8 cellular contexts compared by ENCODE assay signal in genomic region chr19:45769054-45769782, GRCh38. TPM values are rescaled to one million over a fixed set of nuclear protein-coding genes. Genes with fewer than 3 reads are reported as not detected.
A peak's percentile ranks its signal among the peaks of the same experiment; 100 is the strongest.
DNase-seq lines count a peak whose midpoint lies in the region; ATAC-seq and TF ChIP-seq lines count a peak whose summit lies in the region.

Gene SIX5 (minus strand): TSS chr19:45769252. CDS start chr19:45768844, 408 bp downstream.

- ATAC-seq in HG02610 (IDR thresholded peaks at IDR 0.05; ENCODE audit: unreplicated experiment), result peak; percentile 56

- POLR2A ChIA-PET in GM10248 (lab: Yijun Ruan, JAX), result interaction anchor here (0.6 to 1.5 kb wide), 12 partner anchors 12 to 301 kb away, joined by 3 to 13 read pairs (median 4); partner anchors contain the start of gene IRF2BP1

- DNase-seq in GM10248 (ENCODE audit: extremely low spot score) (peak; percentile 98), NCI-H1105 (lab: John Stamatoyannopoulos, UW) (peak; percentile 97), SW 1271 (lab: John Stamatoyannopoulos, UW) (peak; percentile 86 to 91), adipocyte (ENCODE audit: low read depth) (peak; percentile 99), cardiac septum (ENCODE audit: low spot score) (peak; percentile 98), pons (ENCODE audit: low spot score) (peak; percentile 93), type B pancreatic cell (ENCODE audit: extremely low spot score, unreplicated experiment) (peak; percentile 100)

- H3K4me1 Mint-ChIP-seq in type B pancreatic cell (ENCODE audit: unreplicated experiment), result peaks cover 15% of the 10 kb centered on the region

- CTCF ChIA-PET in GM10248 (lab: Yijun Ruan, JAX), result interaction anchor here (0.7 to 5.8 kb wide), 36 partner anchors 8 to 291 kb away, joined by 3 to 77 read pairs (median 5); partner anchors contain the start of genes DMPK, DMWD, FBXO46 and FOXA3

- H3K27ac Mint-ChIP-seq in type B pancreatic cell, result peak within 1 kb of the TSS; percentile 98

- peaks cover 27% of the 10 kb centered on the region for H3K4me1 ChIP-seq in adipocyte (ENCODE audit: control insufficient read depth, insufficient read depth, low read length)

- H3K36me3 Mint-ChIP-seq in type B pancreatic cell, result no peaks in the 10 kb centered on the region

- TF ChIP-seq CTCF in GM10248 (IDR thresholded peaks at IDR 0.05; ENCODE audit: control extremely low read depth, extremely low read depth, low read depth, missing control alignments), result no peak
- TF ChIP-seq CTCF in type B pancreatic cell (conservative IDR thresholded peaks at IDR 0.05), result no peak

- H3K4me3 ChIP-seq in adipocyte (ENCODE audit: low read length), result peak within 1 kb of the TSS; percentile 95

- no peaks in the 10 kb centered on the region for H3K9me3 ChIP-seq in adipocyte (ENCODE audit: control insufficient read depth, low read length)

- intact Hi-C loops in cardiac septum (cut with DNase I), result loop anchor here (2.0 kb wide), 3 partner anchors 14 to 76 kb away; partner anchors contain the start of genes DMPK and QPCTL

- peak within 1 kb of the TSS; percentile 97 for H3K4me3 Mint-ChIP-seq in type B pancreatic cell

- H3K9me3 Mint-ChIP-seq in type B pancreatic cell, result no peaks in the 10 kb centered on the region

- peaks cover 16% of the 10 kb centered on the region for H3K36me3 ChIP-seq in adipocyte (ENCODE audit: control insufficient read depth, insufficient read depth, low read length, severe bottlenecking)

- no peaks in the 10 kb centered on the region for H3K27me3 ChIP-seq in adipocyte (replicated peaks; ENCODE audit: control insufficient read depth, insufficient read depth, low read length)

- peak within 1 kb of the TSS; percentile 96 for H3K9ac ChIP-seq in adipocyte (ENCODE audit: low read length)

- no peaks in the 10 kb centered on the region for H3K27me3 Mint-ChIP-seq in type B pancreatic cell

RNA-seq across cellular contexts. Expression of gene SIX5, which starts in this region (rescaled TPM):
- total RNA-seq in cardiac septum (20.7 TPM), type B pancreatic cell (ENCODE audit: low replicate concordance) (19.7 and 38.0 TPM in 2 replicates)

Comparison
In these comparisons a context has a peak if more than half of its experiments do, and no peak if none do; other contexts are left out.
1. Peak in every context shown above with its lines: DNase-seq, ATAC-seq and H3K4me3 ChIP-seq.